Comparison of ENCODE assay signal across 16 cellular contexts in the genomic region with DNA sequence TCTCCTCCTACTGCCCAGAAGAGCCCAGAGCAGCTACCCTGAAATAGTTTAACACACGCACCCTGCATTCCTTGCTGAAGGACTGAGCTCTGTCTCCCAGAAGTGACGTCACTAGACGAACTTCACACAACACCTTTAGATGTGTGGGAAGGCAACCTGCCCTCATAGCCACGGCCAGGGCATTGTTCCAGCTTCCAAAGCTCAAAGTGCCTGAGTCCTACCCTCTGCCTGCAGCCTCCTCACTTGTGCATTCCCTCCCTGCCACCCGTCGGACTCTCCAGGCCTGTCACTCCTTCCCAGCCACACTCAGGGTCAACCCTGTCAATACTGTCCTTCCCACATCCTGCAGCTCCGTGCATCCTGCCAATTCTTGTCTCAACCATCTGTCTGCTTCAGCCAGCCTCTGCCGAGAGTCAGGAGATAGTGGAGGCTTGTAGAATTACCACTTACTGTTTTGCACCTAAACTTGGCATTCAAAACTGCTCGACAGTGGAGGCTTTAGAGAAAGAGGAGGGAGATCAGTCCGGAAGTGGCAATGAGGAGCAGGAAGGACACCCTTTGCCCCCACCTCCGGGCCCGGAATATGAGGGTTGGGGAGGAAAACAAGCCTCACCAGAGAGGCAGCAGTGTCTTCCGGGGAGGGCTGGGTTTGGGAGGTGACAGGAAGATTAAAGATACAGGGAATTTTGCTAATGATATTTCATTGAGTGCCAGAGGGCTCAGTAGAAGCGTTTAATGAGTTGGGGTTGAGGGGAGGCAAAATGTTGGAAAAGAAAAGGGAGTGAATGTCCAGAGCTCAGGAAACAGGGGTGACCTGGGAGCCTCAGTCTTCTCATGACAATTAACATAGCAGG.
DNase-seq lines count a peak whose midpoint lies in the region; ATAC-seq, FAIRE-seq and TF ChIP-seq lines count a peak whose summit lies in the region.
"Had no signal": no experiment of that assay in that cellular context is flagged by ENCODE, and none has a peak within 500 bp of the region (broad histone marks: within the 10 kb centered on the region; RNA-seq: fewer than 3 reads in every experiment).

No MANE protein-coding gene starts in this region.

- H3K9me3 ChIP-seq in A549 (no peaks in the 10 kb centered on the region), lower lobe of right lung (no peaks in the 10 kb centered on the region)

- H3K4me3 Mint-ChIP-seq in IgD-negative memory B cell, result peak overlapping the region in 1 of 4 donors; percentile 17
- H3K4me3 Mint-ChIP-seq in central memory CD8-positive, alpha-beta T cell, result no peak overlapping the region

- no peak overlapping the region for H3K4me3 ChIP-seq in A549
- H3K4me3 ChIP-seq in lower lobe of right lung, result no peak overlapping the region

- TF ChIP-seq EP300 in A549 (IDR thresholded peaks at IDR 0.05), result no peak

- peak; percentile 40 to 48; a peak in 4 of 6 replicates for ATAC-seq in A549
- no peak for ATAC-seq in central memory CD8-positive, alpha-beta T cell (replicated peaks; ENCODE audit: extremely low read depth, poor library complexity, severe bottlenecking)
- ATAC-seq in lower lobe of right lung, result peak; percentile 63 to 68
- ATAC-seq in GM19023 (IDR thresholded peaks at IDR 0.05; ENCODE audit: unreplicated experiment), result no peak
- ATAC-seq: SK-N-SH treated with all-trans-retinoic acid at 6 μM for 48 hours had no signal

- no peaks in the 10 kb centered on the region for H3K27me3 Mint-ChIP-seq in IgD-negative memory B cell
- H3K27me3 Mint-ChIP-seq in central memory CD8-positive, alpha-beta T cell, result no peaks in the 10 kb centered on the region

- H3K4me1 Mint-ChIP-seq in IgD-negative memory B cell, result peaks cover 2 to 11% (median 5%) of the 10 kb centered on the region in 3 donors
- peaks cover 24% of the 10 kb centered on the region for H3K4me1 Mint-ChIP-seq in central memory CD8-positive, alpha-beta T cell

- no peak for TF ChIP-seq RAD21 in A549 (conservative IDR thresholded peaks at IDR 0.05 in 1 of 2, IDR thresholded peaks at IDR 0.05 in 1 of 2)

- peak overlapping the region in 2 of 3 donors; percentile 64 to 74 for H3K27ac Mint-ChIP-seq in IgD-negative memory B cell
- H3K27ac Mint-ChIP-seq in central memory CD8-positive, alpha-beta T cell (ENCODE audit: low read depth), result peak overlapping the region; percentile 71

- TF ChIP-seq POLR2A in A549 (IDR thresholded peaks at IDR 0.05; ENCODE audit: low read length), result no peak

- peaks cover 73% of the 10 kb centered on the region for H3K36me3 ChIP-seq in lower lobe of right lung

- H3K27me3 ChIP-seq in lower lobe of right lung (ENCODE audit: low read depth), result no peaks in the 10 kb centered on the region

- intact Hi-C loops in lower lobe of right lung (cut with DNase I), result no loop called here

- 69% methylated on average over 14 of the region's 14 CpGs for WGBS in A549 (ENCODE audit: missing lambda C conversion rate)

- H3K4me2 ChIP-seq in A549, result no peak overlapping the region

- POLR2A ChIA-PET in A549 (lab: Yijun Ruan, JAX), result no interaction called here

- no peak for FAIRE-seq in A549 (lab: Jason Lieb, UNC)
- FAIRE-seq: frontal cortex had no signal

- CTCF ChIA-PET in A549 (lab: Yijun Ruan, JAX), result interaction anchor here (0.9 to 1.1 kb wide), 2 partner anchors 8 to 123 kb away, joined by 3 read pairs; no protein-coding TSS in a partner anchor

- no peak for DNase-seq in A549 (ENCODE audit: low read depth in 1 of 2, low spot score in 1 of 2)
- no peak for DNase-seq in central memory CD8-positive, alpha-beta T cell (ENCODE audit: low spot score in 2 of 2)
- DNase-seq in lower lobe of right lung, result no peak
- no peak for DNase-seq in activated CD4-positive, alpha-beta T cell treated with anti-CD3 and anti-CD28 coated beads, Interleukin-2, amount 50 U/mL, for 4 hours
- DNase-seq in HuH-7 (ENCODE audit: low spot score), result no peak
- DNase-seq in retina, result no peak
- DNase-seq: activated CD4-positive, alpha-beta T cell treated with anti-CD3 and anti-CD28 coated beads for 48 hours; kidney glomerular epithelial cell; NCI-H1436 treated with DMSO at 0.1 percent for 48 hours; NK-92 treated with Interleukin-12 subunit alpha and Interleukin-12 subunit beta, amount 100 ng/mL, for 24 hours; nucleus accumbens; stimulated activated naive CD4-positive, alpha-beta T cell had no signal

- TF ChIP-seq CTCF in A549 (IDR thresholded peaks at IDR 0.05), result no peak
- TF ChIP-seq CTCF in lower lobe of right lung (IDR thresholded peaks at IDR 0.05), result no peak

- 0 out of 6 replicates have a peak overlapping the region, but pooled peaks of 1 of the 2 experiments have one; percentile 14 for H3K27ac ChIP-seq in A549
- H3K27ac ChIP-seq in lower lobe of right lung, result no peak overlapping the region

- H3K4me1 ChIP-seq in A549, result no peaks in the 10 kb centered on the region
- H3K4me1 ChIP-seq in lower lobe of right lung, result no peaks in the 10 kb centered on the region

- H3K36me3 Mint-ChIP-seq in IgD-negative memory B cell, result peaks cover 2% of the 10 kb centered on the region
- H3K36me3 Mint-ChIP-seq in central memory CD8-positive, alpha-beta T cell (ENCODE audit: insufficient read depth), result peaks cover 77% of the 10 kb centered on the region

- H3K9me3 Mint-ChIP-seq in IgD-negative memory B cell, result peaks cover 0 to 2% (median 0%) of the 10 kb centered on the region in 3 donors
- no peaks in the 10 kb centered on the region for H3K9me3 Mint-ChIP-seq in central memory CD8-positive, alpha-beta T cell

TF ChIP-seq in A549, 52 proteins besides CTCF, POLR2A, EP300 and RAD21:
- TF ChIP-seq SREBF2 (IDR thresholded peaks at IDR 0.05) (no peak), RFX5 (IDR thresholded peaks at IDR 0.05) (no peak), SMC3 (IDR thresholded peaks at IDR 0.05) (no peak), TFCP2L1 (CRISPR knock-in tag; IDR thresholded peaks at IDR 0.05) (no peak), CBX2 (IDR thresholded peaks at IDR 0.05; ENCODE audit: borderline replicate concordance, low read depth) (no peak), HOXA7 (CRISPR knock-in tag; IDR thresholded peaks at IDR 0.05) (no peak), HDAC2 (IDR thresholded peaks at IDR 0.05) (no peak), RARB (CRISPR knock-in tag; IDR thresholded peaks at IDR 0.05) (no peak), NPAS2 (CRISPR knock-in tag; IDR thresholded peaks at IDR 0.05; ENCODE audit: borderline replicate concordance) (no peak), KDM5A (IDR thresholded peaks at IDR 0.05) (no peak)
- TF ChIP-seq, protein P1, sequence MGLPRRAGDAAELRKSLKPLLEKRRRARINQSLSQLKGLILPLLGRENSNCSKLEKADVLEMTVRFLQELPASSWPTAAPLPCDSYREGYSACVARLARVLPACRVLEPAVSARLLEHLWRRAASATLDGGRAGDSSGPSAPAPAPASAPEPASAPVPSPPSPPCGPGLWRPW (IDR thresholded peaks at IDR 0.05), result no peak
- TF ChIP-seq, protein P2, sequence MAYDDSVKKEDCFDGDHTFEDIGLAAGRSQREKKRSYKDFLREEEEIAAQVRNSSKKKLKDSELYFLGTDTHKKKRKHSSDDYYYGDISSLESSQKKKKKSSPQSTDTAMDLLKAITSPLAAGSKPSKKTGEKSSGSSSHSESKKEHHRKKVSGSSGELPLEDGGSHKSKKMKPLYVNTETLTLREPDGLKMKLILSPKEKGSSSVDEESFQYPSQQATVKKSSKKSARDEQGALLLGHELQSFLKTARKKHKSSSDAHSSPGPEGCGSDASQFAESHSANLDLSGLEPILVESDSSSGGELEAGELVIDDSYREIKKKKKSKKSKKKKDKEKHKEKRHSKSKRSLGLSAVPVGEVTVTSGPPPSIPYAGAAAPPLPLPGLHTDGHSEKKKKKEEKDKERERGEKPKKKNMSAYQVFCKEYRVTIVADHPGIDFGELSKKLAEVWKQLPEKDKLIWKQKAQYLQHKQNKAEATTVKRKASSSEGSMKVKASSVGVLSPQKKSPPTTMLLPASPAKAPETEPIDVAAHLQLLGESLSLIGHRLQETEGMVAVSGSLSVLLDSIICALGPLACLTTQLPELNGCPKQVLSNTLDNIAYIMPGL (CRISPR knock-in tag; IDR thresholded peaks at IDR 0.05; ENCODE audit: borderline replicate concordance), result no peak

Comparison
In these comparisons a context has a peak if more than half of its experiments do, and no peak if none do; other contexts are left out.
1. ATAC-seq: peak in A549 (2 of 2) and lower lobe of right lung (2 of 2); none in central memory CD8-positive, alpha-beta T cell (single experiment) and GM19023 (single experiment).